In genomic region chr22:38208549-38209097, GRCh38 we compare ENCODE assay signal across 16 cellular contexts. TPM values are rescaled to one million over a fixed set of nuclear protein-coding genes. Genes with fewer than 3 reads are reported as not detected.
DNase-seq lines count a peak whose midpoint lies in the region; ATAC-seq, FAIRE-seq and TF ChIP-seq lines count a peak whose summit lies in the region.
"Had no signal": no experiment of that assay in that cellular context is flagged by ENCODE, and none has a peak within 500 bp of the region (broad histone marks: within the 10 kb centered on the region; RNA-seq: fewer than 3 reads in every experiment).

No MANE protein-coding gene starts in this region.

- H3K9ac ChIP-seq in K562 (ENCODE audit: insufficient read depth in 1 of 2, low read depth in 2 of 2, low read length in 2 of 2) (no peak overlapping the region), neural progenitor cell (no peak overlapping the region)

- H3K79me2 ChIP-seq in K562 (ENCODE audit: control insufficient read depth, insufficient read depth, low read length) (peaks cover 33% of the 10 kb centered on the region), neural progenitor cell (ENCODE audit: low read depth) (no peaks in the 10 kb centered on the region)

- H3K4me1 Mint-ChIP-seq in neural progenitor cell = peaks cover 15% of the 10 kb centered on the region

- DNase-seq in A549 (ENCODE audit: low read depth in 1 of 2, low spot score in 1 of 2) (no peak), K562 (ENCODE audit: extremely low read depth in 1 of 4, low spot score in 3 of 4) (no peak), neural progenitor cell (ENCODE audit: low spot score) (no peak), right atrium auricular region (ENCODE audit: low spot score) (no peak), HCEC 1CT (no peak)
- no peak for DNase-seq in activated effector memory CD4-positive, alpha-beta T cell treated with anti-CD3 and anti-CD28 coated beads, Interleukin-2, amount 50 U/mL, for 16 hours
- DNase-seq: CD8-positive, alpha-beta T cell; NCI-H146; NCI-H226; NCI-H526 treated with DMSO at 0.1 percent for 48 hours; NK-92 treated with Interleukin-12 subunit alpha and Interleukin-12 subunit beta, amount 100 ng/mL, for 24 hours had no signal

- TF ChIP-seq POLR2A in A549 (IDR thresholded peaks at IDR 0.05; ENCODE audit: low read length) (no peak), K562 (conservative IDR thresholded peaks at IDR 0.05) (no peak)

- no peak for TF ChIP-seq CTCF in A549 (IDR thresholded peaks at IDR 0.05)
- TF ChIP-seq CTCF in HEK293 (tag by site-specific recombination; IDR thresholded peaks at IDR 0.05) = no peak
- no peak for TF ChIP-seq CTCF in K562 (IDR thresholded peaks at IDR 0.05 in 2 of 3, conservative IDR thresholded peaks at IDR 0.05 in 1 of 3; ENCODE audit: insufficient read depth in 2 of 3, low read depth in 1 of 3, low read length in 3 of 3)
- no peak for TF ChIP-seq CTCF in neural progenitor cell (IDR thresholded peaks at IDR 0.05)
- no peak for TF ChIP-seq CTCF in right atrium auricular region (IDR thresholded peaks at IDR 0.05)

- H2AFZ ChIP-seq in K562 (ENCODE audit: low read depth, low read length) = no peak overlapping the region
- no peak overlapping the region for H2AFZ ChIP-seq in neural progenitor cell (replicated peaks)

- TF ChIP-seq EP300 in A549 (IDR thresholded peaks at IDR 0.05) (no peak), K562 (IDR thresholded peaks at IDR 0.05; ENCODE audit: low read length) (no peak)

- no peak for ATAC-seq in A549
- no peak for ATAC-seq in K562
- ATAC-seq in GM21619 (IDR thresholded peaks at IDR 0.05; ENCODE audit: unreplicated experiment) = no peak
- ATAC-seq: CD8-positive, alpha-beta T cell had no signal

- H3K27me3 ChIP-seq in K562 (ENCODE audit: control insufficient read depth in 2 of 2, insufficient read depth in 2 of 2, low read length in 2 of 2) (no peaks in the 10 kb centered on the region), neural progenitor cell (peaks cover 29% of the 10 kb centered on the region), right atrium auricular region (no peaks in the 10 kb centered on the region)
- H3K27me3 ChIP-seq: SJSA1 had no signal

- peaks cover 3% of the 10 kb centered on the region; the same call in 1 of the 3 replicates for H3K4me1 ChIP-seq in A549
- no peaks in the 10 kb centered on the region for H3K4me1 ChIP-seq in HEK293 (ENCODE audit: control insufficient read depth, insufficient read depth, low read length)
- peaks cover 0 to 4% of the 10 kb centered on the region in 2 experiments; a peak in 2 of 5 replicates for H3K4me1 ChIP-seq in K562 (replicated peaks in 1 of 2; ENCODE audit: control insufficient read depth in 2 of 2, insufficient read depth in 2 of 2, low read length in 2 of 2)
- no peaks in the 10 kb centered on the region for H3K4me1 ChIP-seq in neural progenitor cell
- peaks cover 0 to 19% of the 10 kb centered on the region in 2 donors for H3K4me1 ChIP-seq in right atrium auricular region

- H3K36me3 ChIP-seq in HEK293 (ENCODE audit: control insufficient read depth in 2 of 2, insufficient read depth in 1 of 2, low read length in 2 of 2) (no peaks in the 10 kb centered on the region), K562 (ENCODE audit: control insufficient read depth, insufficient read depth, low read length) (peaks cover 3% of the 10 kb centered on the region; the same call in 1 of the 3 replicates), neural progenitor cell (no peaks in the 10 kb centered on the region), right atrium auricular region (no peaks in the 10 kb centered on the region)

- FAIRE-seq in A549 (lab: Jason Lieb, UNC) (no peak), K562 (lab: Jason Lieb, UNC) (no peak)
- FAIRE-seq: H54 had no signal

- intact Hi-C loops in K562 (cut with micrococcal nuclease) = loop anchor here (10.0 kb wide), 1 partner anchor 94 kb away; the partner anchor contains the start of gene BAIAP2L2

- H3K4me3 ChIP-seq in A549 (no peak overlapping the region), HEK293 (ENCODE audit: low read depth, low read length) (no peak overlapping the region), K562 (no peak overlapping the region), neural progenitor cell (no peak overlapping the region), right atrium auricular region (no peak overlapping the region)
- H3K4me3 ChIP-seq: SJSA1 had no signal

- H3K36me3 Mint-ChIP-seq in neural progenitor cell = peaks cover 2% of the 10 kb centered on the region
- H3K36me3 Mint-ChIP-seq: CD8-positive, alpha-beta T cell; IgD-negative memory B cell had no signal

- POLR2A ChIA-PET in A549 (lab: Yijun Ruan, JAX) = interaction anchor here (0.9 kb wide), 1 partner anchor 20 kb away, joined by 4 read pairs; no protein-coding TSS in a partner anchor
- POLR2A ChIA-PET in HEK293 (lab: Yijun Ruan, JAX) = interaction anchor here (1.3 kb wide), 1 partner anchor 27 kb away, joined by 6 read pairs; the partner anchor contains the start of gene PLA2G6
- POLR2A ChIA-PET in K562 (lab: Yijun Ruan, JAX) = interaction anchor here (1.6 kb wide), 1 partner anchor 11 kb away, joined by 3 read pairs; no protein-coding TSS in a partner anchor

- H3K4me2 ChIP-seq in A549 (no peak overlapping the region), K562 (ENCODE audit: insufficient read depth, low read length) (no peak overlapping the region), neural progenitor cell (no peak overlapping the region)

- peaks cover 14% of the 10 kb centered on the region for H3K27me3 Mint-ChIP-seq in neural progenitor cell (ENCODE audit: insufficient read depth, low read depth)
- H3K27me3 Mint-ChIP-seq: IgD-negative memory B cell had no signal

- H3K4me3 Mint-ChIP-seq in neural progenitor cell = no peak overlapping the region
- H3K4me3 Mint-ChIP-seq: CD8-positive, alpha-beta T cell had no signal

- WGBS in A549 (ENCODE audit: missing lambda C conversion rate) = 89% methylated on average over 4 of the region's 6 CpGs
- WGBS in K562 (ENCODE audit: insufficient coverage, low coverage, missing lambda C conversion rate) = 83% methylated on average over 2 of the region's 6 CpGs

- no peak for TF ChIP-seq RAD21 in A549 (conservative IDR thresholded peaks at IDR 0.05 in 1 of 2, IDR thresholded peaks at IDR 0.05 in 1 of 2)
- no peak for TF ChIP-seq RAD21 in K562 (CRISPR knock-in tag; conservative IDR thresholded peaks at IDR 0.05 in 1 of 2, IDR thresholded peaks at IDR 0.05 in 1 of 2)

- CTCF ChIA-PET in A549 (lab: Yijun Ruan, JAX) = interaction anchor here (0.5 to 0.6 kb wide), 2 partner anchors 16 to 76 kb away, joined by 3 read pairs; no protein-coding TSS in a partner anchor
- CTCF ChIA-PET in HEK293 (lab: Yijun Ruan, JAX) = no interaction called here
- CTCF ChIA-PET in K562 (lab: Yijun Ruan, JAX; ENCODE audit: low intra/inter-chr PET ratio) = no interaction called here

- H3K9me1 ChIP-seq in K562 (ENCODE audit: control insufficient read depth, insufficient read depth, low read length) = no peaks in the 10 kb centered on the region

- peak overlapping the region; percentile 60 for H3K27ac Mint-ChIP-seq in neural progenitor cell
- H3K27ac Mint-ChIP-seq: CD8-positive, alpha-beta T cell had no signal

- BruUV-seq in K562 (replicated peaks; lab: Mats Ljungman, UMichigan) = no TSS peak

- H4K20me1 ChIP-seq in K562 (replicated peaks; ENCODE audit: control insufficient read depth, insufficient read depth, low read length) (peaks cover 23% of the 10 kb centered on the region; the same call in 1 of the 2 replicates), neural progenitor cell (ENCODE audit: low read depth) (peaks cover 20% of the 10 kb centered on the region)

- H3K9me3 ChIP-seq in A549 = no peaks in the 10 kb centered on the region
- no peaks in the 10 kb centered on the region for H3K9me3 ChIP-seq in HEK293 (ENCODE audit: control insufficient read depth, insufficient read depth, low read depth, low read length)
- H3K9me3 ChIP-seq in K562 (replicated peaks; ENCODE audit: control insufficient read depth, insufficient read depth, low read depth, low read length) = no peaks in the 10 kb centered on the region
- no peaks in the 10 kb centered on the region for H3K9me3 ChIP-seq in neural progenitor cell (ENCODE audit: low read depth)
- H3K9me3 ChIP-seq in right atrium auricular region = no peaks in the 10 kb centered on the region
- H3K9me3 ChIP-seq: SJSA1 had no signal

- peaks cover 4% of the 10 kb centered on the region for H3F3A ChIP-seq in neural progenitor cell (ENCODE audit: low read depth)

- in situ Hi-C loops in K562 (cut with MboI) = no loop called here

- H3K27ac ChIP-seq in A549 (no peak overlapping the region), HEK293 (ENCODE audit: extremely low read depth, low read depth, low read length) (no peak overlapping the region), K562 (ENCODE audit: extremely low read depth, low read depth, low read length) (no peak overlapping the region), neural progenitor cell (no peak overlapping the region), right atrium auricular region (no peak overlapping the region)
- H3K27ac ChIP-seq: SJSA1 had no signal

- no peaks in the 10 kb centered on the region for H3K9me3 Mint-ChIP-seq in neural progenitor cell
- H3K9me3 Mint-ChIP-seq: CD8-positive, alpha-beta T cell; IgD-negative memory B cell had no signal

RNA-seq across cellular contexts. Expression of gene MAFF, which starts 6.8 kb away (rescaled TPM):
- polyA plus RNA-seq in A549 (2011; rRNA removed) (3.5 and 4.0 TPM in 2 replicates), A549 (2017; fragmentation: RNase III; extraction: RNeasy Plus Mini Kit Qiagen cat#74134 plus additional on column Dnase treatment) (3.1 to 3.9 TPM (median 3.2 TPM) in 3 replicates), K562 (2011; rRNA removed) (3.3 and 5.4 TPM in 2 replicates), K562 (2014; fragmentation: Illumina TruSeq; extraction: Trizol) (5.8 and 6.1 TPM in 2 replicates), K562 (2014; fragmentation: Nextera tagmentation; extraction: Ambion mirVana) (under 1 TPM; 0.51 to 0.60 TPM), K562 (2014; rRNA removed) (6.9 and 7.0 TPM in 2 replicates)
- 7.5 and 9.6 TPM in 2 replicates for polyA plus RNA-seq in A549 (2012; cell fraction: cytosol; rRNA removed)
- polyA plus RNA-seq in A549 (2012; cell fraction: nucleus; rRNA removed) = 16.8 and 17.1 TPM in 2 replicates
- polyA minus RNA-seq in A549 (2011; rRNA and poly(A)+ RNA removed) = 2.1 and 3.6 TPM in 2 replicates
- 4.2 and 9.2 TPM in 2 replicates for total RNA-seq in K562 (2011; cell fraction: chromatin; rRNA removed; ENCODE audit: low replicate concordance)
- total RNA-seq in K562 (2011; cell fraction: nucleolus; rRNA removed) = 5.4 and 6.7 TPM in 2 replicates
- total RNA-seq in K562 (2011; cell fraction: nucleoplasm; rRNA removed) = 6.3 and 7.8 TPM in 2 replicates
- total RNA-seq in K562 (2014; rRNA removed) (8.0 and 8.9 TPM in 2 replicates), K562 (2014; rRNA removed; fragmentation: Illumina TruSeq; extraction: Trizol) (4.5 and 5.2 TPM in 2 replicates), K562 (2015; rRNA removed; fragmentation: Illumina TruSeq; extraction: Trizol) (1.9 and 2.1 TPM in 2 replicates), K562 (2021) (5.9 and 7.9 TPM in 2 replicates), neural progenitor cell (ENCODE audit: low replicate concordance) (0.90 and 4.2 TPM in 2 replicates), right atrium auricular region (10 to 100 TPM; 24.8 to 43.5 TPM)
- 3.1 and 11.0 TPM in 2 replicates for polyA plus RNA-seq in K562 (2011; cell fraction: cytosol; rRNA removed)
- 1.8 and 4.2 TPM in 2 replicates for polyA plus RNA-seq in K562 (2011; cell fraction: nucleus; rRNA removed)
- polyA plus RNA-seq in K562 (2012) = 5.4 and 9.4 TPM in 2 replicates
- polyA minus RNA-seq in K562 (2011; rRNA and poly(A)+ RNA removed) = 1.8 and 2.8 TPM in 2 replicates
- 2.8 and 3.2 TPM in 2 replicates for polyA minus RNA-seq in K562 (2011; cell fraction: cytosol; rRNA and poly(A)+ RNA removed)
- 2.3 and 2.6 TPM in 2 replicates for polyA minus RNA-seq in K562 (2011; cell fraction: nucleus; rRNA and poly(A)+ RNA removed)

RNA-seq across cellular contexts. Expression of gene PLA2G6, which starts 27.0 kb away (rescaled TPM):
- polyA plus RNA-seq in A549 (2011; rRNA removed) (7.4 and 10.7 TPM in 2 replicates), A549 (2017; fragmentation: RNase III; extraction: RNeasy Plus Mini Kit Qiagen cat#74134 plus additional on column Dnase treatment) (5.5 to 7.8 TPM (median 7.6 TPM) in 3 replicates), K562 (2011; rRNA removed) (10.9 and 18.1 TPM in 2 replicates), K562 (2014; fragmentation: Illumina TruSeq; extraction: Trizol) (7.9 and 9.7 TPM in 2 replicates), K562 (2014; fragmentation: Nextera tagmentation; extraction: Ambion mirVana) (under 1 TPM; 0.11 to 0.13 TPM), K562 (2014; rRNA removed) (8.8 and 12.2 TPM in 2 replicates)
- polyA plus RNA-seq in A549 (2012; cell fraction: cytosol; rRNA removed) = 6.2 and 9.3 TPM in 2 replicates
- 60.0 and 83.9 TPM in 2 replicates for polyA plus RNA-seq in A549 (2012; cell fraction: nucleus; rRNA removed)
- 16.1 and 26.2 TPM in 2 replicates for polyA minus RNA-seq in A549 (2011; rRNA and poly(A)+ RNA removed)
- total RNA-seq in K562 (2011; cell fraction: chromatin; rRNA removed; ENCODE audit: low replicate concordance) = 64.9 and 174 TPM in 2 replicates
- 86.7 and 90.4 TPM in 2 replicates for total RNA-seq in K562 (2011; cell fraction: nucleolus; rRNA removed)
- 47.3 and 58.2 TPM in 2 replicates for total RNA-seq in K562 (2011; cell fraction: nucleoplasm; rRNA removed)
- total RNA-seq in K562 (2014; rRNA removed) (9.1 and 9.7 TPM in 2 replicates), K562 (2014; rRNA removed; fragmentation: Illumina TruSeq; extraction: Trizol) (2.8 and 3.2 TPM in 2 replicates), K562 (2015; rRNA removed; fragmentation: Illumina TruSeq; extraction: Trizol) (2.1 TPM in 2 replicates), K562 (2021) (10.8 and 10.9 TPM in 2 replicates), neural progenitor cell (ENCODE audit: low replicate concordance) (20.1 and 29.4 TPM in 2 replicates), right atrium auricular region (10 to 100 TPM in 1 of 2 donors, 1 to 10 TPM in 1; 9.0 to 15.6 TPM)
- polyA plus RNA-seq in K562 (2011; cell fraction: cytosol; rRNA removed) = 8.3 and 14.3 TPM in 2 replicates
- polyA plus RNA-seq in K562 (2011; cell fraction: nucleus; rRNA removed) = 109 and 177 TPM in 2 replicates
- 14.3 and 16.8 TPM in 2 replicates for polyA plus RNA-seq in K562 (2012)
- polyA minus RNA-seq in K562 (2011; rRNA and poly(A)+ RNA removed) = 27.5 and 34.5 TPM in 2 replicates
- 13.3 and 26.9 TPM in 2 replicates for polyA minus RNA-seq in K562 (2011; cell fraction: cytosol; rRNA and poly(A)+ RNA removed)
- polyA minus RNA-seq in K562 (2011; cell fraction: nucleus; rRNA and poly(A)+ RNA removed) = 90.7 and 117 TPM in 2 replicates
